Comparison of ENCODE assay signal across 1 cellular context in the genomic region with DNA sequence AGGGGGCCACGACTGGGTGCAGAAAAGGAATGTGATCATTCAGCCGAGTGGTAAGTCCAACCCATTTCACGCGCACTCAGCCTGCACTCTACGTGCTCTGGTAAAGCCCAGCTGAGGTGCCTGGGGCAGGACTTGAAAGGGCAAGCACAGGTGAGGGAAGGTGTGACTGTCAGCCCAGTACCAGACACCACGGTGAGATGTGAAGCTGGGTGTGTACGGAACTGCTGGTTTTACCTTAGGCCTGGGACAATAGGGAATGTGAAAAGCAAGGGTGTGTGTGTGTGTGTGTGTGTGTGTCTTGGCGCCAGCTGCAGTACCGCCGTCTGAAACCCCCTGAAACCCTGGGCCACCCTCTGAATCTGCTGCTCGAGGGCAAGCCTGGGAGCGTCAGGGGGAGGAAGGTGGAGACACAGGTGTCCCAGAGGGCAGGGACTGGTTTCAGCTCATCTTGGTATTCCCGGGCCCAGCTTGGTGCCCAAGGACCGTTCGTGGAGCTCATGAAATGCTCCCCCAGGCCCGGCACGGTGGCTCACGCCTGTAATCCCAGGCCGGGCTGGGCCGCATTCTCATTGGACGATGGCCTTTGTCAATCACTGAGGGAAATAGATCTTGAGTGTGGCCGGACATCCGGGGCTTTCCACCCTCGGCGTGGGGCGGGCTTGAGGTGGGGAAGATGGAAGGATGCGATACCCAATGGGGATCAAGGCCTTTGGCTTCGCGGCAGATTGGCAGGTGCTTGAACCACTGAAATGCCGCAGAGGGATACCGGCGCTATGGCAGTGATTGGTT.
TF ChIP-seq lines count a peak whose summit lies in the region.

No MANE protein-coding gene starts in this region.

TF ChIP-seq in HEK293, 187 proteins besides CTCF, POLR2A, EP300 and RAD21 (continued from another document and continues in another):
- no peak for TF ChIP-seq ZNF768 (tag by site-specific recombination; IDR thresholded peaks at IDR 0.05)
- TF ChIP-seq ZNF549 (tag by site-specific recombination; IDR thresholded peaks at IDR 0.05): no peak
- TF ChIP-seq, protein P1, sequence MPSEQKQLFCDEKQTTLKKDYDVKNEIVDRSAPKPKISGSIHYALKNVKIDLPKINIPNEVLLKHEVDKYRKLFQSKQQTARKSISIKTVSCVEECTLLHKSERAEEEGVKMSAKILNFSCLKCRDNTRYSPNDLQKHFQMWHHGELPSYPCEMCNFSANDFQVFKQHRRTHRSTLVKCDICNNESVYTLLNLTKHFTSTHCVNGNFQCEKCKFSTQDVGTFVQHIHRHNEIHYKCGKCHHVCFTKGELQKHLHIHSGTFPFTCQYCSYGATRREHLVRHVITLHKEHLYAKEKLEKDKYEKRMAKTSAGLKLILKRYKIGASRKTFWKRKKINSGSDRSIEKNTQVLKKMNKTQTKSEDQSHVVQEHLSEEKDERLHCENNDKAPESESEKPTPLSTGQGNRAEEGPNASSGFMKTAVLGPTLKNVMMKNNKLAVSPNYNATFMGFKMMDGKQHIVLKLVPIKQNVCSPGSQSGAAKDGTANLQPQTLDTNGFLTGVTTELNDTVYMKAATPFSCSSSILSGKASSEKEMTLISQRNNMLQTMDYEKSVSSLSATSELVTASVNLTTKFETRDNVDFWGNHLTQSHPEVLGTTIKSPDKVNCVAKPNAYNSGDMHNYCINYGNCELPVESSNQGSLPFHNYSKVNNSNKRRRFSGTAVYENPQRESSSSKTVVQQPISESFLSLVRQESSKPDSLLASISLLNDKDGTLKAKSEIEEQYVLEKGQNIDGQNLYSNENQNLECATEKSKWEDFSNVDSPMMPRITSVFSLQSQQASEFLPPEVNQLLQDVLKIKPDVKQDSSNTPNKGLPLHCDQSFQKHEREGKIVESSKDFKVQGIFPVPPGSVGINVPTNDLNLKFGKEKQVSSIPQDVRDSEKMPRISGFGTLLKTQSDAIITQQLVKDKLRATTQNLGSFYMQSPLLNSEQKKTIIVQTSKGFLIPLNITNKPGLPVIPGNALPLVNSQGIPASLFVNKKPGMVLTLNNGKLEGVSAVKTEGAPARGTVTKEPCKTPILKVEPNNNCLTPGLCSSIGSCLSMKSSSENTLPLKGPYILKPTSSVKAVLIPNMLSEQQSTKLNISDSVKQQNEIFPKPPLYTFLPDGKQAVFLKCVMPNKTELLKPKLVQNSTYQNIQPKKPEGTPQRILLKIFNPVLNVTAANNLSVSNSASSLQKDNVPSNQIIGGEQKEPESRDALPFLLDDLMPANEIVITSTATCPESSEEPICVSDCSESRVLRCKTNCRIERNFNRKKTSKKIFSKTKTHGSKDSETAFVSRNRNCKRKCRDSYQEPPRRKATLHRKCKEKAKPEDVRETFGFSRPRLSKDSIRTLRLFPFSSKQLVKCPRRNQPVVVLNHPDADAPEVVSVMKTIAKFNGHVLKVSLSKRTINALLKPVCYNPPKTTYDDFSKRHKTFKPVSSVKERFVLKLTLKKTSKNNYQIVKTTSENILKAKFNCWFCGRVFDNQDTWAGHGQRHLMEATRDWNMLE (tag by site-specific recombination; conservative IDR thresholded peaks at IDR 0.05; ENCODE audit: low read depth): peak; percentile 49
- TF ChIP-seq ZNF830 (tag by site-specific recombination; IDR thresholded peaks at IDR 0.05; ENCODE audit: low read depth): no peak
- no peak for TF ChIP-seq ZNF626 (tag by site-specific recombination; IDR thresholded peaks at IDR 0.05)
- TF ChIP-seq ZNF837 (tag by site-specific recombination; IDR thresholded peaks at IDR 0.05): no peak
- TF ChIP-seq ZNF426 (tag by site-specific recombination; IDR thresholded peaks at IDR 0.05): no peak
- no peak for TF ChIP-seq GLI2 (tag by site-specific recombination; IDR thresholded peaks at IDR 0.05; ENCODE audit: borderline replicate concordance, low read depth)
- TF ChIP-seq ZBTB17 (tag by site-specific recombination; IDR thresholded peaks at IDR 0.05): peak; percentile 73; the same call in 1 of the 2 replicates
- TF ChIP-seq, protein P2, sequence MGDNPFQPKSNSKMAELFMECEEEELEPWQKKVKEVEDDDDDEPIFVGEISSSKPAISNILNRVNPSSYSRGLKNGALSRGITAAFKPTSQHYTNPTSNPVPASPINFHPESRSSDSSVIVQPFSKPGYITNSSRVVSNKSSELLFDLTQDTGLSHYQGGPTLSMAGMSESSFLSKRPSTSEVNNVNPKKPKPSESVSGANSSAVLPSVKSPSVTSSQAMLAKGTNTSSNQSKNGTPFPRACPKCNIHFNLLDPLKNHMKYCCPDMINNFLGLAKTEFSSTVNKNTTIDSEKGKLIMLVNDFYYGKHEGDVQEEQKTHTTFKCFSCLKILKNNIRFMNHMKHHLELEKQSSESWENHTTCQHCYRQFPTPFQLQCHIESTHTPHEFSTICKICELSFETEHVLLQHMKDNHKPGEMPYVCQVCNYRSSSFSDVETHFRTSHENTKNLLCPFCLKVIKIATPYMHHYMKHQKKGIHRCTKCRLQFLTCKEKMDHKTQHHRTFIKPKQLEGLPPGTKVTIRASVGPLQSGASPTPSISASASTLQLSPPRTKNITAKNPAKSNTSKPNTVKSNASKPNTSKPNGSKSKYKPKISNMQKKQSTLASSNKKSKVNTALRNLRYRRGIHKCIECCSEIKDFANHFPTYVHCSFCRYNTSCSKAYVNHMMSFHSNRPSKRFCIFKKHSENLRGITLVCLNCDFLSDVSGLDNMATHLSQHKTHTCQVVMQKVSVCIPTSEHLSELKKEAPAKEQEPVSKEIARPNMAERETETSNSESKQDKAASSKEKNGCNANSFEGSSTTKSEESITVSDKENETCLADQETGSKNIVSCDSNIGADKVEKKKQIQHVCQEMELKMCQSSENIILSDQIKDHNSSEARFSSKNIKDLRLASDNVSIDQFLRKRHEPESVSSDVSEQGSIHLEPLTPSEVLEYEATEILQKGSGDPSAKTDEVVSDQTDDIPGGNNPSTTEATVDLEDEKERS (tag by site-specific recombination; IDR thresholded peaks at IDR 0.05): 0 out of 2 replicates have a peak, but pooled peaks have one; percentile 80
- no peak for TF ChIP-seq ZNF23 (tag by site-specific recombination; IDR thresholded peaks at IDR 0.05; ENCODE audit: borderline replicate concordance)
- TF ChIP-seq ZNF174 (tag by site-specific recombination; IDR thresholded peaks at IDR 0.05): no peak
- peak; percentile 64; the same call in 1 of the 2 replicates for TF ChIP-seq OVOL3 (tag by site-specific recombination; IDR thresholded peaks at IDR 0.05)
- TF ChIP-seq MZF1 (tag by site-specific recombination; IDR thresholded peaks at IDR 0.05; ENCODE audit: borderline replicate concordance): peak; percentile 55; the same call in 1 of the 2 replicates
- TF ChIP-seq, protein P3, sequence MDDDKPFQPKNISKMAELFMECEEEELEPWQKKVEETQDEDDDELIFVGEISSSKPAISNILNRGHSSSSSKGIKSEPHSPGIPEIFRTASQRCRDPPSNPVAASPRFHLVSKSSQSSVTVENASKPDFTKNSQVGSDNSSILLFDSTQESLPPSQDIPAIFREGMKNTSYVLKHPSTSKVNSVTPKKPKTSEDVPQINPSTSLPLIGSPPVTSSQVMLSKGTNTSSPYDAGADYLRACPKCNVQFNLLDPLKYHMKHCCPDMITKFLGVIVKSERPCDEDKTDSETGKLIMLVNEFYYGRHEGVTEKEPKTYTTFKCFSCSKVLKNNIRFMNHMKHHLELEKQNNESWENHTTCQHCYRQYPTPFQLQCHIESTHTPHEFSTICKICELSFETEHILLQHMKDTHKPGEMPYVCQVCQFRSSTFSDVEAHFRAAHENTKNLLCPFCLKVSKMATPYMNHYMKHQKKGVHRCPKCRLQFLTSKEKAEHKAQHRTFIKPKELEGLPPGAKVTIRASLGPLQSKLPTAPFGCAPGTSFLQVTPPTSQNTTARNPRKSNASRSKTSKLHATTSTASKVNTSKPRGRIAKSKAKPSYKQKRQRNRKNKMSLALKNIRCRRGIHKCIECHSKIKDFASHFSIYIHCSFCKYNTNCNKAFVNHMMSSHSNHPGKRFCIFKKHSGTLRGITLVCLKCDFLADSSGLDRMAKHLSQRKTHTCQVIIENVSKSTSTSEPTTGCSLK (tag by site-specific recombination; IDR thresholded peaks at IDR 0.05): no peak
- TF ChIP-seq ZNF658 (tag by site-specific recombination; IDR thresholded peaks at IDR 0.05): no peak
- TF ChIP-seq ZNF777 (tag by site-specific recombination; IDR thresholded peaks at IDR 0.05; ENCODE audit: borderline replicate concordance): peak; percentile 95
- TF ChIP-seq, protein P4, sequence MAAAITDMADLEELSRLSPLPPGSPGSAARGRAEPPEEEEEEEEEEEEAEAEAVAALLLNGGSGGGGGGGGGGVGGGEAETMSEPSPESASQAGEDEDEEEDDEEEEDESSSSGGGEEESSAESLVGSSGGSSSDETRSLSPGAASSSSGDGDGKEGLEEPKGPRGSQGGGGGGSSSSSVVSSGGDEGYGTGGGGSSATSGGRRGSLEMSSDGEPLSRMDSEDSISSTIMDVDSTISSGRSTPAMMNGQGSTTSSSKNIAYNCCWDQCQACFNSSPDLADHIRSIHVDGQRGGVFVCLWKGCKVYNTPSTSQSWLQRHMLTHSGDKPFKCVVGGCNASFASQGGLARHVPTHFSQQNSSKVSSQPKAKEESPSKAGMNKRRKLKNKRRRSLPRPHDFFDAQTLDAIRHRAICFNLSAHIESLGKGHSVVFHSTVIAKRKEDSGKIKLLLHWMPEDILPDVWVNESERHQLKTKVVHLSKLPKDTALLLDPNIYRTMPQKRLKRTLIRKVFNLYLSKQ (tag by site-specific recombination; IDR thresholded peaks at IDR 0.05; ENCODE audit: borderline replicate concordance): no peak
- no peak for TF ChIP-seq ZNF157 (tag by site-specific recombination; IDR thresholded peaks at IDR 0.05)
- peak; percentile 89 for TF ChIP-seq ZBTB20 (tag by site-specific recombination; IDR thresholded peaks at IDR 0.05)
- TF ChIP-seq, protein P5, sequence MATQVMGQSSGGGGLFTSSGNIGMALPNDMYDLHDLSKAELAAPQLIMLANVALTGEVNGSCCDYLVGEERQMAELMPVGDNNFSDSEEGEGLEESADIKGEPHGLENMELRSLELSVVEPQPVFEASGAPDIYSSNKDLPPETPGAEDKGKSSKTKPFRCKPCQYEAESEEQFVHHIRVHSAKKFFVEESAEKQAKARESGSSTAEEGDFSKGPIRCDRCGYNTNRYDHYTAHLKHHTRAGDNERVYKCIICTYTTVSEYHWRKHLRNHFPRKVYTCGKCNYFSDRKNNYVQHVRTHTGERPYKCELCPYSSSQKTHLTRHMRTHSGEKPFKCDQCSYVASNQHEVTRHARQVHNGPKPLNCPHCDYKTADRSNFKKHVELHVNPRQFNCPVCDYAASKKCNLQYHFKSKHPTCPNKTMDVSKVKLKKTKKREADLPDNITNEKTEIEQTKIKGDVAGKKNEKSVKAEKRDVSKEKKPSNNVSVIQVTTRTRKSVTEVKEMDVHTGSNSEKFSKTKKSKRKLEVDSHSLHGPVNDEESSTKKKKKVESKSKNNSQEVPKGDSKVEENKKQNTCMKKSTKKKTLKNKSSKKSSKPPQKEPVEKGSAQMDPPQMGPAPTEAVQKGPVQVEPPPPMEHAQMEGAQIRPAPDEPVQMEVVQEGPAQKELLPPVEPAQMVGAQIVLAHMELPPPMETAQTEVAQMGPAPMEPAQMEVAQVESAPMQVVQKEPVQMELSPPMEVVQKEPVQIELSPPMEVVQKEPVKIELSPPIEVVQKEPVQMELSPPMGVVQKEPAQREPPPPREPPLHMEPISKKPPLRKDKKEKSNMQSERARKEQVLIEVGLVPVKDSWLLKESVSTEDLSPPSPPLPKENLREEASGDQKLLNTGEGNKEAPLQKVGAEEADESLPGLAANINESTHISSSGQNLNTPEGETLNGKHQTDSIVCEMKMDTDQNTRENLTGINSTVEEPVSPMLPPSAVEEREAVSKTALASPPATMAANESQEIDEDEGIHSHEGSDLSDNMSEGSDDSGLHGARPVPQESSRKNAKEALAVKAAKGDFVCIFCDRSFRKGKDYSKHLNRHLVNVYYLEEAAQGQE (tag by site-specific recombination; IDR thresholded peaks at IDR 0.05): peak; percentile 65
- peak; percentile 88 for TF ChIP-seq GLIS2 (tag by site-specific recombination; IDR thresholded peaks at IDR 0.05)
- no peak for TF ChIP-seq ZNF560 (tag by site-specific recombination; IDR thresholded peaks at IDR 0.05; ENCODE audit: borderline replicate concordance)
- TF ChIP-seq, protein P6, sequence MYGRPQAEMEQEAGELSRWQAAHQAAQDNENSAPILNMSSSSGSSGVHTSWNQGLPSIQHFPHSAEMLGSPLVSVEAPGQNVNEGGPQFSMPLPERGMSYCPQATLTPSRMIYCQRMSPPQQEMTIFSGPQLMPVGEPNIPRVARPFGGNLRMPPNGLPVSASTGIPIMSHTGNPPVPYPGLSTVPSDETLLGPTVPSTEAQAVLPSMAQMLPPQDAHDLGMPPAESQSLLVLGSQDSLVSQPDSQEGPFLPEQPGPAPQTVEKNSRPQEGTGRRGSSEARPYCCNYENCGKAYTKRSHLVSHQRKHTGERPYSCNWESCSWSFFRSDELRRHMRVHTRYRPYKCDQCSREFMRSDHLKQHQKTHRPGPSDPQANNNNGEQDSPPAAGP (tag by site-specific recombination; IDR thresholded peaks at IDR 0.05): peak; percentile 98
- TF ChIP-seq ZNF555 (tag by site-specific recombination; conservative IDR thresholded peaks at IDR 0.05): no peak
- no peak for TF ChIP-seq ZNF155 (tag by site-specific recombination; IDR thresholded peaks at IDR 0.05)
- peak; percentile 43 for TF ChIP-seq IKZF3 (tag by site-specific recombination; IDR thresholded peaks at IDR 0.05)
- peak; percentile 12; the same call in 1 of the 2 replicates for TF ChIP-seq ZNF121 (tag by site-specific recombination; IDR thresholded peaks at IDR 0.05)
- no peak for TF ChIP-seq ZNF48 (tag by site-specific recombination; IDR thresholded peaks at IDR 0.05)
- peak; percentile 92 for TF ChIP-seq GLI4 (tag by site-specific recombination; IDR thresholded peaks at IDR 0.05)
- TF ChIP-seq MEIS1 (CRISPR knock-in tag; IDR thresholded peaks at IDR 0.05; ENCODE audit: borderline replicate concordance): no peak
- TF ChIP-seq ZNF221 (tag by site-specific recombination; IDR thresholded peaks at IDR 0.05; ENCODE audit: borderline replicate concordance): no peak
- TF ChIP-seq ZNF335 (tag by site-specific recombination; conservative IDR thresholded peaks at IDR 0.05): peak; percentile 72; the same call in 1 of the 2 replicates
- TF ChIP-seq, protein P7, sequence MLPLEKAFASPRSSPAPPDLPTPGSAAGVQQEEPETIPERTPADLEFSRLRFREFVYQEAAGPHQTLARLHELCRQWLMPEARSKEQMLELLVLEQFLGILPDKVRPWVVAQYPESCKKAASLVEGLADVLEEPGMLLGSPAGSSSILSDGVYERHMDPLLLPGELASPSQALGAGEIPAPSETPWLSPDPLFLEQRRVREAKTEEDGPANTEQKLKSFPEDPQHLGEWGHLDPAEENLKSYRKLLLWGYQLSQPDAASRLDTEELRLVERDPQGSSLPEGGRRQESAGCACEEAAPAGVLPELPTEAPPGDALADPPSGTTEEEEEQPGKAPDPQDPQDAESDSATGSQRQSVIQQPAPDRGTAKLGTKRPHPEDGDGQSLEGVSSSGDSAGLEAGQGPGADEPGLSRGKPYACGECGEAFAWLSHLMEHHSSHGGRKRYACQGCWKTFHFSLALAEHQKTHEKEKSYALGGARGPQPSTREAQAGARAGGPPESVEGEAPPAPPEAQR (tag by site-specific recombination; IDR thresholded peaks at IDR 0.05): peak; percentile 90
- TF ChIP-seq, protein P8, sequence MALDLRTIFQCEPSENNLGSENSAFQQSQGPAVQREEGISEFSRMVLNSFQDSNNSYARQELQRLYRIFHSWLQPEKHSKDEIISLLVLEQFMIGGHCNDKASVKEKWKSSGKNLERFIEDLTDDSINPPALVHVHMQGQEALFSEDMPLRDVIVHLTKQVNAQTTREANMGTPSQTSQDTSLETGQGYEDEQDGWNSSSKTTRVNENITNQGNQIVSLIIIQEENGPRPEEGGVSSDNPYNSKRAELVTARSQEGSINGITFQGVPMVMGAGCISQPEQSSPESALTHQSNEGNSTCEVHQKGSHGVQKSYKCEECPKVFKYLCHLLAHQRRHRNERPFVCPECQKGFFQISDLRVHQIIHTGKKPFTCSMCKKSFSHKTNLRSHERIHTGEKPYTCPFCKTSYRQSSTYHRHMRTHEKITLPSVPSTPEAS (tag by site-specific recombination; IDR thresholded peaks at IDR 0.05): peak; percentile 96
- no peak for TF ChIP-seq ZNF747 (tag by site-specific recombination; IDR thresholded peaks at IDR 0.05)
- peak; percentile 52; the same call in 1 of the 2 replicates for TF ChIP-seq ZSCAN30 (tag by site-specific recombination; IDR thresholded peaks at IDR 0.05)
